9 cellular contexts compared by ENCODE assay signal in the genomic region with DNA sequence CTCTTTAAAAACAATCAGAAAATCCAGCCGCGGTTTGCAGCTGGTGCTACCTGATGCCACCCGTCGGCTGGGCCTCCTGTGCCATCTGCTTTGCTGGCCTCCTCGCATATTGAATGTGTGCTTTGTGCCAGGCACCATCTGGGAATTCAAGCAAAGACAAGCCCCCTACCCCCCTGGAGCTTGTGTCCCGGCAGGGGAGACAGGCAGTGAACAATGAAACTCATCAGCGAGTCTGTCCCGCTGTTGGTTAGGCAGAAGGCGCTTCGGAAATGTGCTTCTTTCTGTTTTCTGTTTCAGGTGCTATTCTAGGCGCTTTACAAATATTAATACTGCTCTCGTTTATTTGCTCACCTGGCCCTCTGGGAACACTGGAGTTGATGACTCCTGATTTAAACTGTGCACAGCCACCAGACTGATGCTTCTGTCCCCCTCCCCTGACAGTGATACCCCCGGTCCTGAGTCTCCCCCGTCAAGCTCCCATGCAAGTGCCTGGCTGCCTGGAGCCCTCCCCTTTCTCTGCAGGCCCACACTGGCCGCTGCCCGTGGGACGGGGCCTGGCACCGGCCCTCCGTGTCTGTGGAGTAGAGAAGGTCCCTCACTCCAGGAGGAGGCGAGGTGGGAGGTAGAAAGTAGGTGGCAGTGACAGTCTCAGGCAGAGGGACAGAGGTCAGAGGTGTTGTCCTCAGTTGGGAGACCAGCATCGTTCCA.
DNase-seq lines count a peak whose midpoint lies in the region; ATAC-seq and TF ChIP-seq lines count a peak whose summit lies in the region.
"Had no signal": no experiment of that assay in that cellular context is flagged by ENCODE, and none has a peak within 500 bp of the region (broad histone marks: within the 10 kb centered on the region; RNA-seq: fewer than 3 reads in every experiment).

No MANE protein-coding gene starts in this region.

- ATAC-seq in activated CD8-positive, alpha-beta memory T cell treated with anti-CD3 and anti-CD28 coated beads, Interleukin-2, amount 10 ng/mL, durations not matched to agents 7 days and 5 days, result no peak

- H3K36me3 Mint-ChIP-seq in activated CD8-positive, alpha-beta memory T cell treated with anti-CD3 and anti-CD28 coated beads, Interleukin-2, amount 10 ng/mL, durations not matched to agents 7 days and 5 days, result peaks cover 4% of the 10 kb centered on the region

- no peak overlapping the region for H3K4me3 ChIP-seq in breast epithelium

- no peak overlapping the region for H3K4me3 Mint-ChIP-seq in activated CD8-positive, alpha-beta memory T cell treated with anti-CD3 and anti-CD28 coated beads, Interleukin-2, amount 10 ng/mL, durations not matched to agents 7 days and 5 days

- intact Hi-C loops in breast epithelium (cut with DNase I; ENCODE audit: low total_unique reads), result loop anchor here (10.0 kb wide), 1 partner anchor 1878 kb away; no protein-coding TSS in a partner anchor

- H3K27ac Mint-ChIP-seq in activated CD8-positive, alpha-beta memory T cell treated with anti-CD3 and anti-CD28 coated beads, Interleukin-2, amount 10 ng/mL, durations not matched to agents 7 days and 5 days, result peak overlapping the region; percentile 19

- H3K4me1 Mint-ChIP-seq in activated CD8-positive, alpha-beta memory T cell treated with anti-CD3 and anti-CD28 coated beads, Interleukin-2, amount 10 ng/mL, durations not matched to agents 7 days and 5 days, result peaks cover 2% of the 10 kb centered on the region

- no peaks in the 10 kb centered on the region for H3K9me3 ChIP-seq in breast epithelium

- no peaks in the 10 kb centered on the region for H3K27me3 Mint-ChIP-seq in activated CD8-positive, alpha-beta memory T cell treated with anti-CD3 and anti-CD28 coated beads, Interleukin-2, amount 10 ng/mL, durations not matched to agents 7 days and 5 days

- DNase-seq in activated CD8-positive, alpha-beta memory T cell treated with anti-CD3 and anti-CD28 coated beads, Interleukin-2, amount 10 ng/mL, durations not matched to agents 7 days and 5 days, result no peak
- no peak for DNase-seq in activated CD8-positive, alpha-beta memory T cell treated with anti-CD3 and anti-CD28 coated beads, Interleukin-2, amount 50 U/mL, for 48 hours
- DNase-seq in NCI-H1105 treated with DMSO at 0.1 percent for 48 hours (lab: John Stamatoyannopoulos, UW) (peak; percentile 75), breast epithelium (ENCODE audit: low spot score in 2 of 2) (no peak), substantia nigra (lab: John Stamatoyannopoulos, UW) (no peak), T-helper 9 cell (no peak)
- DNase-seq in activated CD4-positive, alpha-beta T cell treated with anti-CD3 and anti-CD28 coated beads, Interleukin-2, amount 50 U/mL, for 4 hours, result no peak
- DNase-seq: activated CD4-positive, alpha-beta T cell treated with anti-CD3 and anti-CD28 coated beads for 48 hours had no signal

- TF ChIP-seq CTCF in breast epithelium (IDR thresholded peaks at IDR 0.05), result no peak

- TF ChIP-seq POLR2A in breast epithelium (IDR thresholded peaks at IDR 0.05), result no peak

- no peaks in the 10 kb centered on the region for H3K36me3 ChIP-seq in breast epithelium

- CTCF ChIA-PET in activated CD8-positive, alpha-beta memory T cell treated with anti-CD3 and anti-CD28 coated beads, Interleukin-2, amount 10 ng/mL, durations not matched to agents 7 days and 5 days (lab: Charles Lee), result no interaction called here

- H3K27ac ChIP-seq in angular gyrus (ENCODE audit: low read depth, low read length) (peak overlapping the region; percentile 52), breast epithelium (no peak overlapping the region), substantia nigra (ENCODE audit: low read depth, low read length, poor library complexity, severe bottlenecking) (no peak overlapping the region)

- no peaks in the 10 kb centered on the region for H3K9me3 Mint-ChIP-seq in activated CD8-positive, alpha-beta memory T cell treated with anti-CD3 and anti-CD28 coated beads, Interleukin-2, amount 10 ng/mL, durations not matched to agents 7 days and 5 days (ENCODE audit: low read depth)

- no peaks in the 10 kb centered on the region for H3K27me3 ChIP-seq in breast epithelium

- H3K4me1 ChIP-seq in breast epithelium, result no peaks in the 10 kb centered on the region
